In the genomic region with DNA sequence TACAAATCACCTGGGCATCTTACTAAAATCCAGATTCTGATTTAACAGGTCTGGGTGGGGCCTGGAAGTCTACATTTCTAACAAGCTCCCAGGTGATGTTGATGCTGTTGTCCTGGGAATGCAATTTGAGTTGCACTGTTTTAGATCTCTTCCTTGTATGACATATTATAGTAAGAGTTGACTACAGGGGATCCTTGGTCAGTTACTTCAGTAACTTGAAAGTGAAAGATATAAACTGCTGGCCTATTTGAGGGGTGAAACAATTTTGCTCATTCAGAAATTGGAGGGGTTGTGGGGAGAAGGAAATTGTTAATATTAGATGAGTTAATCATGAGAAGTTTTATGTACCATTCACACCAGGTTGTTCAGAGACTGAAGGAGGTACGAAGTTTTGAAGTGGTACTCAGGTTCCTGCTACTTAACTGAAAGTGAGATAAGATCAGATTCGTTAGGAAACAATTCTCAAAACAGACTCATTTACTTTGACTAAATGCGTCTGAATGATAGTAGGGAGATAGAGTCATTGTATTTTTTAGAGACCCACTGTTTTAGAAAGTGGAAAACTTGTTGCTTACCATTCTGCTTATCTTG, we compare ENCODE assay signal across 16 cellular contexts. TPM values are rescaled to one million over a fixed set of nuclear protein-coding genes. Genes with fewer than 3 reads are reported as not detected.
A peak's percentile ranks its signal among the peaks of the same experiment; 100 is the strongest.
DNase-seq lines count a peak whose midpoint lies in the region; ATAC-seq and TF ChIP-seq lines count a peak whose summit lies in the region.
"Had no signal": no experiment of that assay in that cellular context is flagged by ENCODE, and none has a peak within 500 bp of the region (broad histone marks: within the 10 kb centered on the region; RNA-seq: fewer than 3 reads in every experiment).

No MANE protein-coding gene starts in this region.

- H4K20me1 ChIP-seq in H9 (ENCODE audit: control insufficient read depth, insufficient read depth, insufficient read length): no peaks in the 10 kb centered on the region

- no peaks in the 10 kb centered on the region for H3K27me3 ChIP-seq in effector memory CD4-positive, alpha-beta T cell (replicated peaks; ENCODE audit: control insufficient read depth, insufficient read depth, low read length, poor library complexity, severe bottlenecking)
- H3K27me3 ChIP-seq in SJCRH30 (no peaks in the 10 kb centered on the region), H9 (ENCODE audit: insufficient read depth, low read length) (no peaks in the 10 kb centered on the region)
- H3K27me3 ChIP-seq: sigmoid colon had no signal

- no peak overlapping the region for H3K4me2 ChIP-seq in H9 (ENCODE audit: insufficient read depth, insufficient read length, low read length)

- no peak overlapping the region for H2BK12ac ChIP-seq in H9 (ENCODE audit: insufficient read length, low read depth, low read length)

- H3K56ac ChIP-seq in H9 (ENCODE audit: insufficient read length, low read depth, low read length): no peak overlapping the region

- no peak overlapping the region for H3K23ac ChIP-seq in H9 (ENCODE audit: insufficient read length, low read depth, low read length)

- H2BK20ac ChIP-seq in H9 (ENCODE audit: low read depth, low read length, poor library complexity, severe bottlenecking): no peak overlapping the region

- DNase-seq in Jurkat, Clone E6-1 (ENCODE audit: low read depth, low spot score): peak; percentile 83
- DNase-seq in effector memory CD4-positive, alpha-beta T cell: no peak
- DNase-seq in retina: no peak
- DNase-seq in SJCRH30: no peak
- no peak for DNase-seq in H9
- DNase-seq: effector CD8-positive, alpha-beta T cell; MM.1S; NCI-H2171; PC-3; sigmoid colon had no signal

- H3K18ac ChIP-seq in H9 (ENCODE audit: insufficient read length, low read depth, low read length): no peak overlapping the region

- no peak overlapping the region for H2BK15ac ChIP-seq in H9 (ENCODE audit: low read depth, low read length)

- H3K4me3 ChIP-seq in Jurkat, Clone E6-1 (ENCODE audit: low read length): peak overlapping the region; percentile 24
- no peak overlapping the region for H3K4me3 ChIP-seq in effector memory CD4-positive, alpha-beta T cell (ENCODE audit: insufficient read depth, low read depth, low read length, poor library complexity, severe bottlenecking)
- H3K4me3 ChIP-seq in SJCRH30: no peak overlapping the region
- H3K4me3 ChIP-seq: sigmoid colon, thoracic aorta had no signal

- H3K27me3 Mint-ChIP-seq in H9 (ENCODE audit: low read depth): no peaks in the 10 kb centered on the region

- no peaks in the 10 kb centered on the region for H3K36me3 Mint-ChIP-seq in H9 (ENCODE audit: insufficient read depth in 1 of 3, low read depth in 3 of 3)

- H2AK5ac ChIP-seq in H9 (ENCODE audit: insufficient read length, low read length): no peak overlapping the region

- no peak overlapping the region for H3K14ac ChIP-seq in H9 (ENCODE audit: insufficient read depth, low read length)

- no CpG with 5 or more reads among the region's 3 CpGs for WGBS in H9 (ENCODE audit: extremely low coverage, insufficient read length, low lambda C conversion rate)

- H4K91ac ChIP-seq in H9 (ENCODE audit: insufficient read length, low read depth, low read length): no peak overlapping the region

- no peak for TF ChIP-seq CTCF in H9 (conservative IDR thresholded peaks at IDR 0.05)

- H3K9me3 ChIP-seq in effector memory CD4-positive, alpha-beta T cell (ENCODE audit: control insufficient read depth, low read length): no peaks in the 10 kb centered on the region
- H3K9me3 ChIP-seq in SJCRH30 (replicated peaks) (no peaks in the 10 kb centered on the region), H9 (ENCODE audit: control insufficient read depth, low read depth, low read length) (no peaks in the 10 kb centered on the region)
- H3K9me3 ChIP-seq: sigmoid colon, thoracic aorta had no signal

- H3K4me1 ChIP-seq in effector memory CD4-positive, alpha-beta T cell (ENCODE audit: control insufficient read depth, insufficient read depth, low read length, poor library complexity, severe bottlenecking): peaks cover 8% of the 10 kb centered on the region
- H3K4me1 ChIP-seq in SJCRH30 (no peaks in the 10 kb centered on the region), H9 (ENCODE audit: insufficient read depth, low read length) (no peaks in the 10 kb centered on the region)
- H3K4me1 ChIP-seq: sigmoid colon had no signal

- H2AFZ ChIP-seq in H9 (ENCODE audit: low read length): no peak overlapping the region

- H3K36me3 ChIP-seq in effector memory CD4-positive, alpha-beta T cell (ENCODE audit: control insufficient read depth, insufficient read depth, low read length): no peaks in the 10 kb centered on the region
- H3K36me3 ChIP-seq in SJCRH30: no peaks in the 10 kb centered on the region
- H3K36me3 ChIP-seq: sigmoid colon, thoracic aorta had no signal

- H3K27ac ChIP-seq in effector memory CD4-positive, alpha-beta T cell (ENCODE audit: insufficient read depth, low read length, poor library complexity, severe bottlenecking): peak overlapping the region; percentile 37
- H3K27ac ChIP-seq in SJCRH30 (no peak overlapping the region), H9 (ENCODE audit: insufficient read length, low read depth, low read length) (no peak overlapping the region)
- H3K27ac ChIP-seq: sigmoid colon, thoracic aorta had no signal

- H2BK5ac ChIP-seq in H9 (ENCODE audit: insufficient read length, low read length): no peak overlapping the region

- H3K79me1 ChIP-seq in H9 (ENCODE audit: insufficient read depth, low read depth, low read length, poor library complexity, severe bottlenecking): no peaks in the 10 kb centered on the region

- H4K8ac ChIP-seq in H9 (replicated peaks; ENCODE audit: insufficient read length, low read depth, low read length): no peak overlapping the region

- no peak overlapping the region for H4K5ac ChIP-seq in H9 (ENCODE audit: insufficient read length, low read depth, low read length)

- H3K23me2 ChIP-seq in H9 (ENCODE audit: insufficient read length, low read depth, low read length, poor library complexity, severe bottlenecking): no peaks in the 10 kb centered on the region

- peak; percentile 42 for ATAC-seq in GM18499 (IDR thresholded peaks at IDR 0.05; ENCODE audit: insufficient read depth, unreplicated experiment)
- ATAC-seq in GM19438 (IDR thresholded peaks at IDR 0.05; ENCODE audit: low read depth, unreplicated experiment): peak; percentile 57
- ATAC-seq in HG02884 (IDR thresholded peaks at IDR 0.05; ENCODE audit: unreplicated experiment): no peak
- ATAC-seq: PC-3 had no signal

- H3K9ac ChIP-seq in H9 (ENCODE audit: extremely low read depth, insufficient read length, low read length): no peak overlapping the region

- no peak overlapping the region for H2BK120ac ChIP-seq in H9 (ENCODE audit: low read depth, low read length, poor library complexity, severe bottlenecking)

- H3K4ac ChIP-seq in H9 (ENCODE audit: low read depth, low read length): no peak overlapping the region

- no peaks in the 10 kb centered on the region for H3K79me2 ChIP-seq in H9 (ENCODE audit: insufficient read depth, low read length)

- H3K4me3 Mint-ChIP-seq in H9: no peak overlapping the region
- H3K4me3 Mint-ChIP-seq: nephron had no signal

- H3T11ph ChIP-seq in H9 (ENCODE audit: low read length): no peak overlapping the region

- peaks cover 0 to 3% of the 10 kb centered on the region in 2 experiments; a peak in 2 of 5 replicates for H3K9me3 Mint-ChIP-seq in H9
- H3K9me3 Mint-ChIP-seq: nephron had no signal

- H3K4me1 Mint-ChIP-seq in H9: no peaks in the 10 kb centered on the region
- H3K4me1 Mint-ChIP-seq: nephron had no signal

- H3K27ac Mint-ChIP-seq in H9: no peak overlapping the region
- H3K27ac Mint-ChIP-seq: nephron had no signal

RNA-seq across cellular contexts. Expression of gene SH2D1A, which starts 12.5 kb away (rescaled TPM):
- polyA plus RNA-seq in Jurkat, Clone E6-1 (2012; ENCODE audit: insufficient read depth, insufficient read length): 125 TPM
- not detected in 2 replicates for total RNA-seq in SJCRH30 (2014; rRNA removed; shearing (Covaris generic))
- total RNA-seq in H9 (2021): not detected in 2 replicates
- total RNA-seq: astrocyte, PC-3 had no signal

RNA-seq across cellular contexts. Expression of gene TEX13D, which starts 26.4 kb away (rescaled TPM):
- 0.29 TPM for polyA plus RNA-seq in Jurkat, Clone E6-1 (2012; ENCODE audit: insufficient read depth, insufficient read length)
- not detected in 2 replicates for total RNA-seq in SJCRH30 (2014; rRNA removed; shearing (Covaris generic))
- 0.15 TPM in 1 of 2 replicates, not detected in the other for total RNA-seq in H9 (2021)
- total RNA-seq: astrocyte, PC-3, sigmoid colon, thoracic aorta had no signal
- polyA plus RNA-seq: sigmoid colon had no signal
